Comparison of ENCODE assay signal across 8 cellular contexts in genomic region chr4:128060620-128061565, GRCh38. TPM values are rescaled to one million over a fixed set of nuclear protein-coding genes. Genes with fewer than 3 reads are reported as not detected.
DNase-seq lines count a peak whose midpoint lies in the region; ATAC-seq and FAIRE-seq lines count a peak whose summit lies in the region.

Gene LARP1B (plus strand): TSS chr4:128061312. CDS start chr4:128074952, 13,640 bp downstream.

- H3K9me3 ChIP-seq in NT2/D1 (ENCODE audit: insufficient read depth, low read length): no peaks in the 10 kb centered on the region
- H3K9me3 ChIP-seq in endocrine pancreas (ENCODE audit: control insufficient read depth, low read length): no peaks in the 10 kb centered on the region
- no peaks in the 10 kb centered on the region for H3K9me3 ChIP-seq in mesodermal cell (ENCODE audit: control insufficient read depth, low read length)

- no peaks in the 10 kb centered on the region for H3K9me3 Mint-ChIP-seq in activated CD8-positive, alpha-beta memory T cell treated with anti-CD3 and anti-CD28 coated beads, Interleukin-2, amount 10 ng/mL, durations not matched to agents 7 days and 5 days (ENCODE audit: low read depth)

- no peaks in the 10 kb centered on the region for H3K36me3 Mint-ChIP-seq in activated CD8-positive, alpha-beta memory T cell treated with anti-CD3 and anti-CD28 coated beads, Interleukin-2, amount 10 ng/mL, durations not matched to agents 7 days and 5 days

- CTCF ChIA-PET in activated CD8-positive, alpha-beta memory T cell treated with anti-CD3 and anti-CD28 coated beads, Interleukin-2, amount 10 ng/mL, durations not matched to agents 7 days and 5 days (lab: Charles Lee): interaction anchor here (0.8 to 1.9 kb wide), 6 partner anchors 8 to 95 kb away, joined by 3 to 8 read pairs (median 4); partner anchors contain the start of genes ABHD18 and MFSD8

- H3K27ac Mint-ChIP-seq in activated CD8-positive, alpha-beta memory T cell treated with anti-CD3 and anti-CD28 coated beads, Interleukin-2, amount 10 ng/mL, durations not matched to agents 7 days and 5 days: peak within 1 kb of the TSS; percentile 85

- WGBS in mesodermal cell (ENCODE audit: insufficient coverage in 2 of 2), 2 experiments: 0% methylated on average over 77 to 101 of the region's 118 CpGs

- peaks cover 15% of the 10 kb centered on the region for H3K4me1 Mint-ChIP-seq in activated CD8-positive, alpha-beta memory T cell treated with anti-CD3 and anti-CD28 coated beads, Interleukin-2, amount 10 ng/mL, durations not matched to agents 7 days and 5 days

- peak within 1 kb of the TSS; percentile 67 for H3K4me3 ChIP-seq in NT2/D1 (ENCODE audit: insufficient read length, low read depth)
- peak within 1 kb of the TSS; percentile 81 for H3K4me3 ChIP-seq in endocrine pancreas (ENCODE audit: control insufficient read depth, insufficient read depth, low read length)
- peak within 1 kb of the TSS; percentile 71 for H3K4me3 ChIP-seq in mesodermal cell (ENCODE audit: extremely low read depth, insufficient read depth, low read length, poor library complexity, severe bottlenecking)

- H3K4me3 Mint-ChIP-seq in activated CD8-positive, alpha-beta memory T cell treated with anti-CD3 and anti-CD28 coated beads, Interleukin-2, amount 10 ng/mL, durations not matched to agents 7 days and 5 days: peak within 1 kb of the TSS; percentile 78

- peak within 1 kb of the TSS; percentile 91 for H3K27ac ChIP-seq in mesodermal cell (ENCODE audit: low read depth, low read length, severe bottlenecking)

- in situ Hi-C loops in Caki2 (cut with HindIII; ENCODE audit: low pct_unique_long_range_greater_than_20kb, low sequenced_read_pairs): no loop called here

- FAIRE-seq in HTR-8/SVneo (lab: Jason Lieb, UNC): peak; percentile 98

- ATAC-seq in GM21381 (IDR thresholded peaks at IDR 0.05; ENCODE audit: unreplicated experiment): peak; percentile 87
- peak; percentile 91 for ATAC-seq in activated CD8-positive, alpha-beta memory T cell treated with anti-CD3 and anti-CD28 coated beads, Interleukin-2, amount 10 ng/mL, durations not matched to agents 7 days and 5 days

- H3K4me1 ChIP-seq in NT2/D1 (ENCODE audit: insufficient read depth, insufficient read length) (no peaks in the 10 kb centered on the region), endocrine pancreas (ENCODE audit: control insufficient read depth, insufficient read depth, low read length) (no peaks in the 10 kb centered on the region), mesodermal cell (ENCODE audit: control insufficient read depth, insufficient read depth, low read length, poor library complexity, severe bottlenecking) (peaks cover 6% of the 10 kb centered on the region)

- H3K9ac ChIP-seq in NT2/D1 (ENCODE audit: insufficient read length, low read depth): peak within 1 kb of the TSS; percentile 80
- peak within 1 kb of the TSS; percentile 91 for H3K9ac ChIP-seq in endocrine pancreas (ENCODE audit: control insufficient read depth, insufficient read depth, low read length)

- peaks cover 3% of the 10 kb centered on the region for H3K27me3 Mint-ChIP-seq in activated CD8-positive, alpha-beta memory T cell treated with anti-CD3 and anti-CD28 coated beads, Interleukin-2, amount 10 ng/mL, durations not matched to agents 7 days and 5 days

- DNase-seq in Caki2 (ENCODE audit: low read depth) (peak; percentile 99), HTR-8/SVneo (ENCODE audit: insufficient read length, low spot score) (peak; percentile 97), NT2/D1 (ENCODE audit: low read depth, low spot score) (peak; percentile 81)
- DNase-seq in activated CD8-positive, alpha-beta memory T cell treated with anti-CD3 and anti-CD28 coated beads, Interleukin-2, amount 10 ng/mL, durations not matched to agents 7 days and 5 days: peak; percentile 95
- DNase-seq in stimulated activated CD8-positive, alpha-beta memory T cell treated with anti-CD3 and anti-CD28 coated beads, Interleukin-15, amount 100 ng/mL, for 24 hours (ENCODE audit: low read depth): peak; percentile 73

- H3K36me3 ChIP-seq in NT2/D1 (ENCODE audit: insufficient read depth, insufficient read length, low read length): no peaks in the 10 kb centered on the region
- H3K36me3 ChIP-seq in endocrine pancreas (ENCODE audit: control insufficient read depth, insufficient read depth, low read length): no peaks in the 10 kb centered on the region
- no peaks in the 10 kb centered on the region for H3K36me3 ChIP-seq in mesodermal cell (ENCODE audit: control insufficient read depth, insufficient read depth, low read length)

- H3K27me3 ChIP-seq in NT2/D1 (ENCODE audit: insufficient read depth, insufficient read length): no peaks in the 10 kb centered on the region
- no peaks in the 10 kb centered on the region for H3K27me3 ChIP-seq in endocrine pancreas (ENCODE audit: control insufficient read depth, insufficient read depth, low read length)

RNA-seq across cellular contexts. Expression of gene LARP1B, which starts in this region (rescaled TPM):
- total RNA-seq in Caki2 (2014; rRNA removed; shearing (Covaris generic); ENCODE audit: low replicate concordance): 17.6 and 25.3 TPM in 2 replicates
- 10 to 100 TPM; 13.4 to 15.3 TPM for total RNA-seq in activated CD8-positive, alpha-beta memory T cell treated with anti-CD3 and anti-CD28 coated beads, Interleukin-2, amount 10 ng/mL, durations not matched to agents 7 days and 5 days
- polyA plus RNA-seq in mesodermal cell (2013, experiment 1 of 2): 11.4 TPM
- 14.0 TPM for polyA plus RNA-seq in mesodermal cell (2013, experiment 2 of 2)

Comparison
In these comparisons a context has a peak if more than half of its experiments do, and no peak if none do; other contexts are left out.
1. Peak in every context shown above with its lines: DNase-seq, ATAC-seq, H3K4me3 ChIP-seq and H3K27ac ChIP-seq.